8 cellular contexts compared by ENCODE assay signal in the genomic region with DNA sequence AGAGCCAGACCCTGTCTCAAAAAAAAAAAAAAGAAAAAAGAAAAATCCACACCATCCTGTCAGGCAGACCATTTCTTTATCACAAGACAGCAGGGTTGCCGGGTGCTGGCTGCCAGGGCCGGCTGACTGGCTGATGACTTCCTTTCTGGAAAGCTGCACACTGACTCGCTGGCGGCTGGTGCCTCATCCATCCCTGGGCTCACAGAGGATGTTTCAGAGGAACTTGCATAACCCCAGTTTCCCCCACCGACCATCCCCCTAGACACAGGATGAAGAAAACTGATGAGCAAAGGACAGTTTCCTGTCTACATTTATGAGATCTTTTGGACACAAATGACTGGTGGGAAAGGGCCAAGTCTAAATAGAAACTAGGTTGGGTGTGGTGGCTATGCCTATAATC. TPM values are rescaled to one million over a fixed set of nuclear protein-coding genes. Genes with fewer than 3 reads are reported as not detected.
DNase-seq lines count a peak whose midpoint lies in the region; ATAC-seq and TF ChIP-seq lines count a peak whose summit lies in the region.

No MANE protein-coding gene starts in this region.

- no peak overlapping the region for H3K27ac Mint-ChIP-seq in WTC11

- H3K9me3 Mint-ChIP-seq in WTC11 = no peaks in the 10 kb centered on the region

- intact Hi-C loops in adrenal gland (cut with DNase I) = no loop called here
- intact Hi-C loops in left lung (cut with DNase I) = no loop called here

- H3K4me1 ChIP-seq in adrenal gland (replicated peaks in 1 of 2) (no peaks in the 10 kb centered on the region), left lung (peaks cover 0 to 43% of the 10 kb centered on the region in 2 donors), BE2C (no peaks in the 10 kb centered on the region)

- H3K4me3 Mint-ChIP-seq in WTC11 = no peak overlapping the region

- no peaks in the 10 kb centered on the region; the same call in 1 of the 2 replicates for H3K27me3 Mint-ChIP-seq in WTC11 (ENCODE audit: low read depth)

- H3K36me3 ChIP-seq in adrenal gland (replicated peaks in 1 of 2) = no peaks in the 10 kb centered on the region
- peaks cover 0 to 4% of the 10 kb centered on the region in 2 donors for H3K36me3 ChIP-seq in left lung
- no peaks in the 10 kb centered on the region for H3K36me3 ChIP-seq in BE2C

- peak overlapping the region in 1 of 5 donors; percentile 30 for H3K27ac ChIP-seq in adrenal gland
- H3K27ac ChIP-seq in left lung = peak overlapping the region in 1 of 2 donors; percentile 85

- CTCF ChIA-PET in WTC11 (lab: Charles Lee) = no interaction called here

- POLR2A ChIA-PET in WTC11 (lab: Charles Lee) = interaction anchor here (0.6 kb wide), 1 partner anchor 36 kb away, joined by 3 read pairs; the partner anchor contains the start of gene COQ2

- DNase-seq in AG08395 (ENCODE audit: low spot score) = peak; percentile 82
- peak; percentile 65 for DNase-seq in KG1 (lab: John Stamatoyannopoulos, UW)
- DNase-seq in adrenal gland = peak; percentile 56 to 90 (median 76)
- DNase-seq in left lung = peak; percentile 83 to 92
- DNase-seq in WTC11 (ENCODE audit: low spot score) = no peak
- DNase-seq in BE2C = no peak
- DNase-seq in NCI-H1417 treated with DMSO at 0.1 percent for 48 hours (lab: John Stamatoyannopoulos, UW) = no peak

- 39 to 54% (median 47%) methylated on average over 5 of the region's 5 CpGs for WGBS in adrenal gland, 4 donors

- H3K27me3 ChIP-seq in adrenal gland (no peaks in the 10 kb centered on the region), left lung (no peaks in the 10 kb centered on the region), BE2C (peaks cover 14% of the 10 kb centered on the region)

- no peaks in the 10 kb centered on the region for H3K4me1 Mint-ChIP-seq in WTC11

- H3K4me3 ChIP-seq in adrenal gland (no peak overlapping the region), left lung (no peak overlapping the region), BE2C (ENCODE audit: low read depth, low read length) (no peak overlapping the region)

- TF ChIP-seq CTCF in adrenal gland (IDR thresholded peaks at IDR 0.05) = no peak
- TF ChIP-seq CTCF in left lung (IDR thresholded peaks at IDR 0.05) = no peak
- no peak for TF ChIP-seq CTCF in WTC11 (IDR thresholded peaks at IDR 0.05)
- no peak for TF ChIP-seq CTCF in BE2C (IDR thresholded peaks at IDR 0.05; ENCODE audit: low read depth, low read length)

- H3K36me3 Mint-ChIP-seq in WTC11 = no peaks in the 10 kb centered on the region

- peak; percentile 84 for ATAC-seq in left lung
- no peak for ATAC-seq in HG02763 (IDR thresholded peaks at IDR 0.05; ENCODE audit: unreplicated experiment)
- ATAC-seq in WTC11 = no peak

- H3K9me3 ChIP-seq in adrenal gland (replicated peaks in 1 of 3) (no peaks in the 10 kb centered on the region), left lung (no peaks in the 10 kb centered on the region), BE2C (no peaks in the 10 kb centered on the region; the same call in 1 of the 2 replicates)

- no peak for TF ChIP-seq POLR2A in adrenal gland (IDR thresholded peaks at IDR 0.05)

TF ChIP-seq in WTC11, 78 proteins besides CTCF, POLR2A, EP300 and RAD21 (continues in another document):
- TF ChIP-seq ATF6 (CRISPR knock-in tag; IDR thresholded peaks at IDR 0.05) (no peak), MYBL2 (CRISPR knock-in tag; IDR thresholded peaks at IDR 0.05) (no peak), RORB (CRISPR knock-in tag; IDR thresholded peaks at IDR 0.05) (no peak), RELA (CRISPR knock-in tag; IDR thresholded peaks at IDR 0.05; ENCODE audit: borderline replicate concordance) (no peak), JUN (CRISPR knock-in tag; IDR thresholded peaks at IDR 0.05) (no peak), TEAD4 (CRISPR knock-in tag; IDR thresholded peaks at IDR 0.05) (no peak), ARID4B (CRISPR knock-in tag; IDR thresholded peaks at IDR 0.05; ENCODE audit: borderline replicate concordance) (no peak), NFATC4 (CRISPR knock-in tag; IDR thresholded peaks at IDR 0.05) (no peak), SMAD3 (CRISPR knock-in tag; IDR thresholded peaks at IDR 0.05; ENCODE audit: borderline replicate concordance) (no peak), E2F4 (CRISPR knock-in tag; IDR thresholded peaks at IDR 0.05; ENCODE audit: borderline replicate concordance, low read depth) (no peak)
- TF ChIP-seq, protein P1, sequence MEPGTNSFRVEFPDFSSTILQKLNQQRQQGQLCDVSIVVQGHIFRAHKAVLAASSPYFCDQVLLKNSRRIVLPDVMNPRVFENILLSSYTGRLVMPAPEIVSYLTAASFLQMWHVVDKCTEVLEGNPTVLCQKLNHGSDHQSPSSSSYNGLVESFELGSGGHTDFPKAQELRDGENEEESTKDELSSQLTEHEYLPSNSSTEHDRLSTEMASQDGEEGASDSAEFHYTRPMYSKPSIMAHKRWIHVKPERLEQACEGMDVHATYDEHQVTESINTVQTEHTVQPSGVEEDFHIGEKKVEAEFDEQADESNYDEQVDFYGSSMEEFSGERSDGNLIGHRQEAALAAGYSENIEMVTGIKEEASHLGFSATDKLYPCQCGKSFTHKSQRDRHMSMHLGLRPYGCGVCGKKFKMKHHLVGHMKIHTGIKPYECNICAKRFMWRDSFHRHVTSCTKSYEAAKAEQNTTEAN (CRISPR knock-in tag; IDR thresholded peaks at IDR 0.05) = no peak

RNA-seq across cellular contexts. Expression of gene HPSE, which starts 14.1 kb away (rescaled TPM):
- total RNA-seq in adrenal gland (10 to 100 TPM in 1 of 8 donors, 1 to 10 TPM in 7; 2.1 to 12.3 (median 7.3) TPM), left lung (10 to 100 TPM in 1 of 2 donors, 1 to 10 TPM in 1; 6.5 to 19.2 TPM), WTC11 (2021) (3.0 to 3.8 TPM (median 3.7 TPM) in 3 replicates)
- 1 to 10 TPM in 2 of 3 donors, under 1 TPM in 1; 0.64 to 2.6 (median 2.0) TPM for polyA plus RNA-seq in adrenal gland
- polyA plus RNA-seq in BE2C (2012; ENCODE audit: insufficient read depth, insufficient read length, low read depth) = 0.20 TPM

RNA-seq across cellular contexts. Expression of gene COQ2, which starts 36.0 kb away (rescaled TPM):
- total RNA-seq in adrenal gland = 10 to 100 TPM; 25.3 to 73.9 (median 33.7) TPM
- polyA plus RNA-seq in adrenal gland = 10 to 100 TPM; 10.5 to 35.0 (median 19.4) TPM
- 10 to 100 TPM; 15.9 to 17.9 TPM for total RNA-seq in left lung
- total RNA-seq in WTC11 (2021) = 20.5 to 22.8 TPM (median 21.6 TPM) in 3 replicates
- polyA plus RNA-seq in BE2C (2012; ENCODE audit: insufficient read depth, insufficient read length, low read depth) = 4.2 TPM

Comparison
In these comparisons a context has a peak if more than half of its experiments do, and no peak if none do; other contexts are left out.
1. DNase-seq: peak in AG08395 (single experiment), KG1 (single experiment), adrenal gland (7 of 7) and left lung (2 of 2); none in WTC11 (single experiment), BE2C (single experiment) and NCI-H1417 treated with DMSO at 0.1 percent for 48 hours (single experiment).